Comparison of ENCODE assay signal across 11 cellular contexts in genomic region chr20:35467339-35468224, GRCh38. TPM values are rescaled to one million over a fixed set of nuclear protein-coding genes. Genes with fewer than 3 reads are reported as not detected.
DNase-seq lines count a peak whose midpoint lies in the region; ATAC-seq, FAIRE-seq and TF ChIP-seq lines count a peak whose summit lies in the region.
"Had no signal": no experiment of that assay in that cellular context is flagged by ENCODE, and none has a peak within 500 bp of the region (broad histone marks: within the 10 kb centered on the region; RNA-seq: fewer than 3 reads in every experiment).

No MANE protein-coding gene starts in this region.

- peak; percentile 56 for ATAC-seq in SK-N-SH treated with all-trans-retinoic acid at 6 μM for 48 hours
- ATAC-seq in gastrocnemius medialis, result peak; percentile 81 to 88
- no peak for ATAC-seq in GM21367 (IDR thresholded peaks at IDR 0.05; ENCODE audit: unreplicated experiment)
- no peak for ATAC-seq in T-cell (replicated peaks in 1 of 4)

- H3K9me3 Mint-ChIP-seq in T-cell, result no peaks in the 10 kb centered on the region

- peak overlapping the region; percentile 50 to 77 (median 68) for H3K27ac ChIP-seq in gastrocnemius medialis
- H3K27ac ChIP-seq: coronary artery had no signal

- H3K27me3 ChIP-seq in gastrocnemius medialis, result no peaks in the 10 kb centered on the region

- peaks cover 21% of the 10 kb centered on the region for H3K36me3 Mint-ChIP-seq in T-cell

- intact Hi-C loops in gastrocnemius medialis (cut with DNase I; ENCODE audit: low total_unique reads), result loop anchor here (2.0 to 10.0 kb wide), 4 partner anchors 73 to 677 kb away; partner anchors contain the start of gene SPAG4

- peak; percentile 58 for FAIRE-seq in H54 (lab: Jason Lieb, UNC)
- FAIRE-seq: islet of Langerhans had no signal

- TF ChIP-seq CTCF in gastrocnemius medialis (IDR thresholded peaks at IDR 0.05 in 4 of 5, conservative IDR thresholded peaks at IDR 0.05 in 1 of 5), result no peak
- no peak for TF ChIP-seq CTCF in GM13976 (IDR thresholded peaks at IDR 0.05; ENCODE audit: borderline replicate concordance, control extremely low read depth, extremely low read depth, insufficient read depth, missing control alignments)

- H3K4me1 ChIP-seq in gastrocnemius medialis, result peaks cover 17 to 25% of the 10 kb centered on the region in 2 donors

- H3K36me3 ChIP-seq in gastrocnemius medialis, result peaks cover 0 to 40% of the 10 kb centered on the region in 2 donors

- no peak overlapping the region for H3K4me3 Mint-ChIP-seq in T-cell

- no peaks in the 10 kb centered on the region for H3K9me3 ChIP-seq in gastrocnemius medialis

- in situ Hi-C loops in gastrocnemius medialis (cut with MboI; ENCODE audit: low sequenced_read_pairs in 4 of 4), result no loop called here
- in situ Hi-C loops in GM13976 (cut with MboI; ENCODE audit: low sequenced_read_pairs, unreplicated experiment), result no loop called here

- CTCF ChIA-PET in T-cell (lab: Charles Lee), result interaction anchor here in 1 of 2 donors (0.7 kb wide), 1 partner anchor 406 kb away, joined by 4 read pairs; no protein-coding TSS in a partner anchor

- peaks cover 5 to 6% (median 6%) of the 10 kb centered on the region in 3 donors for H3K4me1 Mint-ChIP-seq in T-cell

- H3K27me3 Mint-ChIP-seq in T-cell, result no peaks in the 10 kb centered on the region

- peak overlapping the region in 1 of 2 donors; percentile 23 for H3K27ac Mint-ChIP-seq in T-cell

- POLR2A ChIA-PET in T-cell (lab: Charles Lee), result interaction anchor here in 1 of 2 donors (0.5 kb wide), 1 partner anchor 258 kb away, joined by 6 read pairs; no protein-coding TSS in a partner anchor

- DNase-seq in H54 (ENCODE audit: insufficient read length, low spot score), result peak; percentile 49
- DNase-seq in iPS-NIHi11 (ENCODE audit: low spot score), result peak; percentile 63
- peak; percentile 5 to 63 for DNase-seq in gastrocnemius medialis
- no peak for DNase-seq in T-cell
- DNase-seq in GM13976 (ENCODE audit: low spot score), result no peak
- DNase-seq in NCI-H345 (lab: John Stamatoyannopoulos, UW), result no peak
- DNase-seq: NCI-H1417 treated with DMSO at 0.1 percent for 48 hours had no signal

- TF ChIP-seq POLR2A in H54 (IDR thresholded peaks at IDR 0.05; ENCODE audit: low read depth, low read length) (no peak), gastrocnemius medialis (IDR thresholded peaks at IDR 0.05) (no peak)

- H3K4me3 ChIP-seq in gastrocnemius medialis, result no peak overlapping the region
- H3K4me3 ChIP-seq: coronary artery had no signal

TF ChIP-seq in SK-N-SH treated with all-trans-retinoic acid at 6 μM for 48 hours, 23 proteins besides CTCF, POLR2A, EP300 and RAD21:
- TF ChIP-seq TOX (CRISPR knock-in tag; IDR thresholded peaks at IDR 0.05; ENCODE audit: borderline replicate concordance) (no peak), TCF4 (CRISPR knock-in tag; IDR thresholded peaks at IDR 0.05; ENCODE audit: borderline replicate concordance) (no peak), ARNTL (CRISPR knock-in tag; IDR thresholded peaks at IDR 0.05; ENCODE audit: borderline replicate concordance, low read depth) (no peak), RARB (CRISPR knock-in tag; IDR thresholded peaks at IDR 0.05) (no peak), PPARA (CRISPR knock-in tag; IDR thresholded peaks at IDR 0.05; ENCODE audit: borderline replicate concordance) (no peak), CSDC2 (CRISPR knock-in tag; IDR thresholded peaks at IDR 0.05) (no peak), ZFP3 (CRISPR knock-in tag; IDR thresholded peaks at IDR 0.05) (no peak), CREB5 (CRISPR knock-in tag; IDR thresholded peaks at IDR 0.05; ENCODE audit: low read depth) (no peak), OSR1 (CRISPR knock-in tag; IDR thresholded peaks at IDR 0.05) (no peak), SNAI2 (CRISPR knock-in tag; IDR thresholded peaks at IDR 0.05) (no peak), POU6F1 (CRISPR knock-in tag; IDR thresholded peaks at IDR 0.05; ENCODE audit: borderline replicate concordance, low read depth) (no peak), CSRNP3 (CRISPR knock-in tag; IDR thresholded peaks at IDR 0.05) (no peak), PATZ1 (CRISPR knock-in tag; IDR thresholded peaks at IDR 0.05; ENCODE audit: borderline replicate concordance) (no peak)

RNA-seq across cellular contexts. Expression of gene CEP250, which starts 12.2 kb away (rescaled TPM):
- total RNA-seq in gastrocnemius medialis (10 to 100 TPM; 10.9 to 13.9 (median 12.8) TPM), T-cell (10 to 100 TPM; 45.7 to 70.7 (median 67.4) TPM)

RNA-seq across cellular contexts. Expression of gene GDF5, which starts 29.6 kb away (rescaled TPM):
- total RNA-seq in gastrocnemius medialis (not detected), T-cell (under 1 TPM in 2 of 5 donors, not detected in 3; 0.09 to 0.10 TPM)

RNA-seq across cellular contexts. Expression of gene UQCC1, which starts 55.8 kb away (rescaled TPM):
- total RNA-seq in gastrocnemius medialis (10 to 100 TPM; 42.6 to 84.5 (median 64.7) TPM), T-cell (10 to 100 TPM; 27.0 to 51.5 (median 41.5) TPM)

Comparison
In these comparisons a context has a peak if more than half of its experiments do, and no peak if none do; other contexts are left out.
1. DNase-seq: peak in H54 (single experiment), iPS-NIHi11 (single experiment) and gastrocnemius medialis (2 of 2); none in T-cell (0 of 34), GM13976 (single experiment) and NCI-H345 (single experiment).
2. ATAC-seq: peak in SK-N-SH treated with all-trans-retinoic acid at 6 μM for 48 hours (single experiment) and gastrocnemius medialis (2 of 2); none in GM21367 (single experiment) and T-cell (0 of 4).